10 cellular contexts compared by ENCODE assay signal in the genomic region with DNA sequence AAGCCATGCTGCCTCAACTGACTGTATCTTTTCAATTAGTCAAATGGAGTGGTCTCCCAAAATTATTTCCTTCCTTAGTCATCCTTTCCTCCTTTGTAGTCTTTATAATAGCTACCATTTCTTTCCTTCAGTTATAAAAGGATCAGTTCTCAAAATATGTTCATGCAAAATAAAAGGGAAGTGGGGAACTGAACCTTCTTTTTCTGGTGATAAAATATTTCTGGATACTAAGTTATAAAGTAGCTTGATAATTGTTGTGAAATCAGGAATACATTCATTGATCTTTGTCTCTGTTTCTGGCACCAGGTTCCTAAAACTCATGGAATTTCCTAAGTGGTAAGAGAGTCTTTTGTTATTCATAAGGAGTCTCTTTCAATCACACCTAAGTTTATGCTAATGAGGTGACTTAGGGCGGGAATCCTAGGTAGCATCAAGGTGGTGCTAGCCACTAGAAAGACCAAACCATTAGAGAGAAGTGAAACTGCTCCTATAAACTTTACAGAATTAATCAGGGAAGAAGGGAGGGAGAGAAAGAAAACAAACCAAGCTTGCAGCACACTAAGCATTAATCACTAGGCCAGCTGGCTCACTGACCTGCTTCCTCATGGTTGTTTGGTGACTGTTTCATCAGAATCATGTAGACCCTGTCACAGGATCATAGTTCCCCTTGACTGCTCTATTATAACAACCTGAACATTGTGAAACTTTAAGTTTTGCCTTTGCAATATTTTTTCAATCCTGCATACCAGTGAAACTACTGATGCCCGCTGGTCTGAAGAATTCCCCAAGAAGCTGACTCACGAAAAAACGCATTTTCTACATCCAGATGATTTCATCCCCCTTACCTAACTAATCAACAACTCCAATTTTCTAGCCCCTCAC.
DNase-seq lines count a peak whose midpoint lies in the region; ATAC-seq and TF ChIP-seq lines count a peak whose summit lies in the region.
"Had no signal": no experiment of that assay in that cellular context is flagged by ENCODE, and none has a peak within 500 bp of the region (broad histone marks: within the 10 kb centered on the region; RNA-seq: fewer than 3 reads in every experiment).

No MANE protein-coding gene starts in this region.

- ATAC-seq in left lobe of liver, result peak; percentile 88
- no peak for ATAC-seq in HG02798 (IDR thresholded peaks at IDR 0.05; ENCODE audit: poor library complexity, unreplicated experiment)

- no peaks in the 10 kb centered on the region for H3K36me3 ChIP-seq in mammary epithelial cell (ENCODE audit: insufficient read depth, low read length)

- BruUV-seq in mammary epithelial cell (replicated peaks; lab: Mats Ljungman, UMichigan), result TSS peak; percentile 80

- DNase-seq in AG04450 (ENCODE audit: low read depth, low spot score) (peak; percentile 91), LHCN-M2 (ENCODE audit: low read depth) (peak; percentile 96), mammary epithelial cell (peak; percentile 99), left lobe of liver (ENCODE audit: low spot score) (peak; percentile 55), KBM-7 (no peak), NCI-H1105 (lab: John Stamatoyannopoulos, UW) (no peak), amygdala (lab: John Stamatoyannopoulos, UW) (no peak)
- DNase-seq: activated T-cell treated with anti-CD3 and anti-CD28 coated beads, Interleukin-2, amount 50 U/mL, for 24 hours; CD4-positive, CD25-positive, alpha-beta regulatory T cell had no signal

- TF ChIP-seq CTCF in AG04450 (IDR thresholded peaks at IDR 0.05; ENCODE audit: low read depth, low read length) (no peak), mammary epithelial cell (conservative IDR thresholded peaks at IDR 0.05 in 1 of 2, IDR thresholded peaks at IDR 0.05 in 1 of 2; ENCODE audit: extremely low read depth in 1 of 2, insufficient read depth in 1 of 2, low read depth in 1 of 2, low read length in 2 of 2) (no peak)

- H3K4me1 ChIP-seq in mammary epithelial cell (ENCODE audit: insufficient read depth, low read length), result peaks cover 17% of the 10 kb centered on the region

- no peaks in the 10 kb centered on the region for H3K79me2 ChIP-seq in mammary epithelial cell (ENCODE audit: insufficient read depth, low read length)

- no peaks in the 10 kb centered on the region for H3K27me3 ChIP-seq in AG04450 (ENCODE audit: control insufficient read depth, insufficient read depth, low read length)
- no peaks in the 10 kb centered on the region for H3K27me3 ChIP-seq in mammary epithelial cell (ENCODE audit: insufficient read depth, low read length)

- in situ Hi-C loops in mammary epithelial cell (cut with MboI; ENCODE audit: low sequenced_read_pairs in 2 of 2), result loop anchor here in 1 of 2 donors (25.0 kb wide), 1 partner anchor 198 kb away; no protein-coding TSS in a partner anchor
- in situ Hi-C loops in KBM-7 (cut with MboI; ENCODE audit: low pct_unique_long_range_greater_than_20kb, low sequenced_read_pairs), result no loop called here

- peak overlapping the region; percentile 44 for H2AFZ ChIP-seq in mammary epithelial cell (ENCODE audit: low read depth, low read length)

- no peaks in the 10 kb centered on the region for H4K20me1 ChIP-seq in mammary epithelial cell (ENCODE audit: insufficient read depth, low read length)

- H3K4me3 ChIP-seq in AG04450 (ENCODE audit: low read depth, low read length), result no peak overlapping the region
- H3K4me3 ChIP-seq in mammary epithelial cell (replicated peaks in 1 of 3; ENCODE audit: insufficient read depth in 1 of 3, low read depth in 2 of 3, low read length in 3 of 3), result no peak overlapping the region

- dilution Hi-C loops in mammary epithelial cell (cut with HindIII; ENCODE audit: low sequenced_read_pairs), result no loop called here

- no peaks in the 10 kb centered on the region for H3K9me3 ChIP-seq in AG04450 (ENCODE audit: control insufficient read depth, insufficient read depth, low read length)
- H3K9me3 ChIP-seq in mammary epithelial cell (replicated peaks; ENCODE audit: insufficient read depth, low read length), result no peaks in the 10 kb centered on the region

- intact Hi-C loops in mammary epithelial cell (cut with micrococcal nuclease), result loop anchor here (1.0 to 10.0 kb wide), 4 partner anchors 144 to 323 kb away; a partner anchor contains a TSS

- peak overlapping the region; percentile 93 for H3K27ac ChIP-seq in AG04450 (ENCODE audit: low read depth, low read length)
- peak overlapping the region; percentile 88 for H3K27ac ChIP-seq in mammary epithelial cell (ENCODE audit: insufficient read depth, low read depth, low read length)

- 26% methylated on average over 4 of the region's 4 CpGs for WGBS in mammary epithelial cell (ENCODE audit: low coverage, missing lambda C conversion rate)

- peak overlapping the region; percentile 45 for H3K4me2 ChIP-seq in mammary epithelial cell (ENCODE audit: insufficient read depth, low read depth, low read length)

- POLR2A ChIA-PET in AG04450 (lab: Yijun Ruan, JAX), result interaction anchor here (1.2 kb wide), 1 partner anchor 21 kb away, joined by 6 read pairs; no protein-coding TSS in a partner anchor

- CTCF ChIA-PET in AG04450 (lab: Charles Lee) (interaction anchor here (0.6 to 0.9 kb wide), 2 partner anchors 21 to 324 kb away, joined by 3 to 4 read pairs; no protein-coding TSS in a partner anchor), mammary epithelial cell (lab: Charles Lee; ENCODE audit: low non-redundant PET) (interaction anchor here (0.7 kb wide), 1 partner anchor 964 kb away, joined by 5 read pairs; no protein-coding TSS in a partner anchor)

- H3K9ac ChIP-seq in mammary epithelial cell (ENCODE audit: insufficient read depth, low read length), result peak overlapping the region; percentile 15

Comparison
In these comparisons a context has a peak if more than half of its experiments do, and no peak if none do; other contexts are left out.
1. DNase-seq: peak in AG04450 (single experiment), LHCN-M2 (single experiment), mammary epithelial cell (single experiment) and left lobe of liver (single experiment); none in KBM-7 (single experiment), NCI-H1105 (single experiment) and amygdala (0 of 56).